1 cellular context compared by ENCODE assay signal in the genomic region with DNA sequence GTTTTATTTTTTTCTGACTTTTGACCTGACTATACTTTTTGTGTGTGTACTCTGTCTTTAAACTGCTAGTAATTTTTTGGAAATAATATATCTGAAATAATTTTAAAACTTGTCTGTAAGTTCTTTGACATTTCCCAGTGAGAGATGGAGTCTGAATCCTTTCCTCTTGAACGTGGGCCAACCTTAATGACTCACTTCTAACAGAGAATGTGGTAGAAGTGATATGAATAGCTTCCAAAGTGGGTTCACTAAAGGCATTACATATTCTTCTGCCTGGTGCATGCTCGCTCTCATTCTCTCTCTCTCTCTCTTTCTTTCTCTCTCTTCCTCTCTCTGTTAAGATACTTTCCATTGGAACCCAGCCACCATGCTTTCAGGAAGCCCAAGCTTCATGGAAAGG.
TF ChIP-seq lines count a peak whose summit lies in the region.

No MANE protein-coding gene starts in this region.

TF ChIP-seq in IMR-90, 13 proteins besides CTCF, POLR2A, EP300 and RAD21 (continued from another document):
- TF ChIP-seq, protein P1, sequence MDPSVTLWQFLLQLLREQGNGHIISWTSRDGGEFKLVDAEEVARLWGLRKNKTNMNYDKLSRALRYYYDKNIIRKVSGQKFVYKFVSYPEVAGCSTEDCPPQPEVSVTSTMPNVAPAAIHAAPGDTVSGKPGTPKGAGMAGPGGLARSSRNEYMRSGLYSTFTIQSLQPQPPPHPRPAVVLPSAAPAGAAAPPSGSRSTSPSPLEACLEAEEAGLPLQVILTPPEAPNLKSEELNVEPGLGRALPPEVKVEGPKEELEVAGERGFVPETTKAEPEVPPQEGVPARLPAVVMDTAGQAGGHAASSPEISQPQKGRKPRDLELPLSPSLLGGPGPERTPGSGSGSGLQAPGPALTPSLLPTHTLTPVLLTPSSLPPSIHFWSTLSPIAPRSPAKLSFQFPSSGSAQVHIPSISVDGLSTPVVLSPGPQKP (IDR thresholded peaks at IDR 0.05; ENCODE audit: borderline replicate concordance, low read depth, low read length), result no peak
- no peak for TF ChIP-seq MXI1 (IDR thresholded peaks at IDR 0.05; ENCODE audit: borderline replicate concordance, low read depth, low read length)
